Comparison of ENCODE assay signal across 8 cellular contexts in the genomic region with DNA sequence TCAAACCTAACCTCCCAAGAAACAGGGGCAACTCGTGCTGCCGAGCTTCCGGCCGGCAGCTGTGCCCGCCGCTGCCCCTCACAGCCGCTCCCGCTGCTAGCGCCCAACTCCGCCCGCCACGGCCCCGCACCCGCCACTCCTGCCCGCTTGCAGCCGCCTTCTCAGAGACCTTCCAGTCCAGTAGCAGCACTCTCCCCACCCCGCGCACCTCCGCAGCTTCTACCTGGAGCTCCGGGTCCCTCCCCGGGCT. TPM values are rescaled to one million over a fixed set of nuclear protein-coding genes. Genes with fewer than 3 reads are reported as not detected.
A peak's percentile ranks its signal among the peaks of the same experiment; 100 is the strongest.
DNase-seq lines count a peak whose midpoint lies in the region; ATAC-seq, FAIRE-seq and TF ChIP-seq lines count a peak whose summit lies in the region.

No MANE protein-coding gene starts in this region.

- 0% methylated on average over 12 to 21 of the region's 21 CpGs for WGBS in small intestine, 3 donors

- H3K9me3 ChIP-seq in left ventricle myocardium inferior (replicated peaks) (no peaks in the 10 kb centered on the region), small intestine (ENCODE audit: control insufficient read depth, low read depth) (no peaks in the 10 kb centered on the region)

- POLR2A ChIA-PET in WTC11 (lab: Charles Lee): interaction anchor here (0.6 to 2.3 kb wide), 4 partner anchors 13 to 423 kb away, joined by 5 to 18 read pairs (median 10); partner anchors contain the start of genes EIF5B, LIPT1, MITD1 and MRPL30

- H3K27me3 ChIP-seq in left ventricle myocardium inferior (ENCODE audit: low read depth) (no peaks in the 10 kb centered on the region), small intestine (ENCODE audit: control insufficient read depth in 2 of 2, insufficient read depth in 2 of 2, low read length in 2 of 2) (no peaks in the 10 kb centered on the region)

- peak overlapping the region; percentile 93 for H3K4me3 Mint-ChIP-seq in WTC11

- H3K36me3 ChIP-seq in left ventricle myocardium inferior: no peaks in the 10 kb centered on the region
- H3K36me3 ChIP-seq in small intestine (ENCODE audit: control insufficient read depth in 2 of 2, insufficient read depth in 2 of 2, low read length in 2 of 2): no peaks in the 10 kb centered on the region

- no peak for DNase-seq in WTC11 (ENCODE audit: low spot score)
- no peak for DNase-seq in left ventricle myocardium inferior
- no peak for DNase-seq in small intestine
- no peak for DNase-seq in D721Med (ENCODE audit: insufficient read length, low spot score)
- DNase-seq in NCI-H1694 (lab: John Stamatoyannopoulos, UW): no peak

- peaks cover 11% of the 10 kb centered on the region for H3K27me3 Mint-ChIP-seq in WTC11 (ENCODE audit: low read depth)

- intact Hi-C loops in left ventricle myocardium inferior (cut with micrococcal nuclease): no loop called here

- FAIRE-seq in small intestine (lab: Jason Lieb, UNC): no peak
- no peak for FAIRE-seq in D721Med (lab: Jason Lieb, UNC)

- TF ChIP-seq CTCF in 22Rv1 (IDR thresholded peaks at IDR 0.05) (no peak), WTC11 (IDR thresholded peaks at IDR 0.05) (no peak), left ventricle myocardium inferior (IDR thresholded peaks at IDR 0.05; ENCODE audit: borderline replicate concordance) (no peak), D721Med (IDR thresholded peaks at IDR 0.05; ENCODE audit: insufficient read depth, missing control alignments) (no peak)

- peaks cover 16% of the 10 kb centered on the region for H3K4me1 Mint-ChIP-seq in WTC11

- H3K36me3 Mint-ChIP-seq in WTC11: peaks cover 32% of the 10 kb centered on the region

- H3K4me1 ChIP-seq in left ventricle myocardium inferior (peaks cover 27% of the 10 kb centered on the region), small intestine (ENCODE audit: control insufficient read depth in 2 of 2, insufficient read depth in 1 of 2, low read depth in 1 of 2, low read length in 1 of 2) (no peaks in the 10 kb centered on the region)

- ATAC-seq in GM18517 (IDR thresholded peaks at IDR 0.05; ENCODE audit: unreplicated experiment) (peak; percentile 30), HG03108 (IDR thresholded peaks at IDR 0.05; ENCODE audit: unreplicated experiment) (peak; percentile 31), WTC11 (no peak; the same call in 1 of the 2 replicates)

- peak overlapping the region; percentile 90 for H3K27ac ChIP-seq in 22Rv1
- peak overlapping the region; percentile 79 for H3K27ac ChIP-seq in left ventricle myocardium inferior (replicated peaks)
- peak overlapping the region; percentile 85 to 98 for H3K27ac ChIP-seq in small intestine (ENCODE audit: low read depth in 1 of 2, low read length in 1 of 2)

- peak overlapping the region; percentile 100 for H3K4me3 ChIP-seq in left ventricle myocardium inferior
- peak overlapping the region; percentile 71 for H3K4me3 ChIP-seq in small intestine (ENCODE audit: low read depth in 1 of 2, low read length in 2 of 2)

- CTCF ChIA-PET in WTC11 (lab: Charles Lee): interaction anchor here (0.8 to 2.2 kb wide), 8 partner anchors 14 to 506 kb away, joined by 3 to 9 read pairs (median 4); partner anchors contain the start of genes LIPT1 and TSGA10

- H3K9me3 Mint-ChIP-seq in WTC11: peaks cover 25% of the 10 kb centered on the region

- H3K27ac Mint-ChIP-seq in WTC11: peak overlapping the region; percentile 79

TF ChIP-seq in WTC11, 78 proteins besides CTCF, POLR2A, EP300 and RAD21:
- TF ChIP-seq, protein P1, sequence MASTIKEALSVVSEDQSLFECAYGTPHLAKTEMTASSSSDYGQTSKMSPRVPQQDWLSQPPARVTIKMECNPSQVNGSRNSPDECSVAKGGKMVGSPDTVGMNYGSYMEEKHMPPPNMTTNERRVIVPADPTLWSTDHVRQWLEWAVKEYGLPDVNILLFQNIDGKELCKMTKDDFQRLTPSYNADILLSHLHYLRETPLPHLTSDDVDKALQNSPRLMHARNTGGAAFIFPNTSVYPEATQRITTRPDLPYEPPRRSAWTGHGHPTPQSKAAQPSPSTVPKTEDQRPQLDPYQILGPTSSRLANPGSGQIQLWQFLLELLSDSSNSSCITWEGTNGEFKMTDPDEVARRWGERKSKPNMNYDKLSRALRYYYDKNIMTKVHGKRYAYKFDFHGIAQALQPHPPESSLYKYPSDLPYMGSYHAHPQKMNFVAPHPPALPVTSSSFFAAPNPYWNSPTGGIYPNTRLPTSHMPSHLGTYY (CRISPR knock-in tag; IDR thresholded peaks at IDR 0.05): no peak
- TF ChIP-seq RELA (CRISPR knock-in tag; IDR thresholded peaks at IDR 0.05; ENCODE audit: borderline replicate concordance) (no peak), SMAD3 (CRISPR knock-in tag; IDR thresholded peaks at IDR 0.05; ENCODE audit: borderline replicate concordance) (no peak), ZNF423 (CRISPR knock-in tag; IDR thresholded peaks at IDR 0.05) (no peak), IRF2 (CRISPR knock-in tag; IDR thresholded peaks at IDR 0.05; ENCODE audit: borderline replicate concordance, low read depth) (no peak), GRHL2 (CRISPR knock-in tag; IDR thresholded peaks at IDR 0.05; ENCODE audit: insufficient replicate concordance, severe bottlenecking) (no peak), FOXK1 (CRISPR knock-in tag; IDR thresholded peaks at IDR 0.05) (no peak), JUN (CRISPR knock-in tag; IDR thresholded peaks at IDR 0.05) (0 out of 2 replicates have a peak, but pooled peaks have one; percentile 39), CREB1 (CRISPR knock-in tag; IDR thresholded peaks at IDR 0.05) (no peak), ZNF219 (CRISPR knock-in tag; IDR thresholded peaks at IDR 0.05; ENCODE audit: borderline replicate concordance) (peak; percentile 54; the same call in 1 of the 2 replicates), TEAD1 (CRISPR knock-in tag; IDR thresholded peaks at IDR 0.05) (peak; percentile 50; the same call in 1 of the 2 replicates), SP1 (CRISPR knock-in tag; conservative IDR thresholded peaks at IDR 0.05) (no peak), KAT7 (CRISPR knock-in tag; IDR thresholded peaks at IDR 0.05; ENCODE audit: borderline replicate concordance) (peak; percentile 23; the same call in 1 of the 2 replicates), EMX1 (CRISPR knock-in tag; IDR thresholded peaks at IDR 0.05) (0 out of 2 replicates have a peak, but pooled peaks have one; percentile 33)
- TF ChIP-seq, protein P2, sequence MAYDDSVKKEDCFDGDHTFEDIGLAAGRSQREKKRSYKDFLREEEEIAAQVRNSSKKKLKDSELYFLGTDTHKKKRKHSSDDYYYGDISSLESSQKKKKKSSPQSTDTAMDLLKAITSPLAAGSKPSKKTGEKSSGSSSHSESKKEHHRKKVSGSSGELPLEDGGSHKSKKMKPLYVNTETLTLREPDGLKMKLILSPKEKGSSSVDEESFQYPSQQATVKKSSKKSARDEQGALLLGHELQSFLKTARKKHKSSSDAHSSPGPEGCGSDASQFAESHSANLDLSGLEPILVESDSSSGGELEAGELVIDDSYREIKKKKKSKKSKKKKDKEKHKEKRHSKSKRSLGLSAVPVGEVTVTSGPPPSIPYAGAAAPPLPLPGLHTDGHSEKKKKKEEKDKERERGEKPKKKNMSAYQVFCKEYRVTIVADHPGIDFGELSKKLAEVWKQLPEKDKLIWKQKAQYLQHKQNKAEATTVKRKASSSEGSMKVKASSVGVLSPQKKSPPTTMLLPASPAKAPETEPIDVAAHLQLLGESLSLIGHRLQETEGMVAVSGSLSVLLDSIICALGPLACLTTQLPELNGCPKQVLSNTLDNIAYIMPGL (CRISPR knock-in tag; IDR thresholded peaks at IDR 0.05): peak; percentile 54; the same call in 1 of the 2 replicates
- TF ChIP-seq, protein P3, sequence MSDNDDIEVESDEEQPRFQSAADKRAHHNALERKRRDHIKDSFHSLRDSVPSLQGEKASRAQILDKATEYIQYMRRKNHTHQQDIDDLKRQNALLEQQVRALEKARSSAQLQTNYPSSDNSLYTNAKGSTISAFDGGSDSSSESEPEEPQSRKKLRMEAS (CRISPR knock-in tag; IDR thresholded peaks at IDR 0.05): peak; percentile 53

RNA-seq across cellular contexts. Expression of gene C2orf15, which starts 0.7 kb away (rescaled TPM):
- 6.0 to 7.0 TPM (median 6.1 TPM) in 3 replicates for total RNA-seq in WTC11 (2021)
- total RNA-seq in left ventricle myocardium inferior: not detected
- polyA plus RNA-seq in small intestine: 1 to 10 TPM; 1.4 to 5.6 (median 4.9) TPM

RNA-seq across cellular contexts. Expression of gene TSGA10, which starts 14.0 kb away (rescaled TPM):
- total RNA-seq in WTC11 (2021) (8.9 to 9.3 TPM (median 9.1 TPM) in 3 replicates), left ventricle myocardium inferior (3.1 TPM)
- polyA plus RNA-seq in small intestine: 1 to 10 TPM; 2.2 to 2.3 (median 2.2) TPM

RNA-seq across cellular contexts. Expression of gene LIPT1, which starts 14.0 kb away (rescaled TPM):
- total RNA-seq in WTC11 (2021) (7.1 to 9.7 TPM (median 8.1 TPM) in 3 replicates), left ventricle myocardium inferior (7.9 TPM)
- 10 to 100 TPM in 2 of 3 donors, 1 to 10 TPM in 1; 7.0 to 13.2 (median 10.3) TPM for polyA plus RNA-seq in small intestine

RNA-seq across cellular contexts. Expression of gene MITD1, which starts 40.1 kb away (rescaled TPM):
- total RNA-seq in WTC11 (2021) (33.1 to 37.1 TPM (median 34.7 TPM) in 3 replicates), left ventricle myocardium inferior (16.0 TPM)
- polyA plus RNA-seq in small intestine: 10 to 100 TPM; 27.6 to 38.2 (median 30.5) TPM

RNA-seq across cellular contexts. Expression of gene MRPL30, which starts 40.2 kb away (rescaled TPM):
- total RNA-seq in WTC11 (2021): 28.7 to 34.9 TPM (median 33.4 TPM) in 3 replicates
- total RNA-seq in left ventricle myocardium inferior: 34.8 TPM
- polyA plus RNA-seq in small intestine: 10 to 100 TPM; 19.7 to 27.9 (median 20.1) TPM
